ENCODE assay signal across 10 cellular contexts in the genomic region with DNA sequence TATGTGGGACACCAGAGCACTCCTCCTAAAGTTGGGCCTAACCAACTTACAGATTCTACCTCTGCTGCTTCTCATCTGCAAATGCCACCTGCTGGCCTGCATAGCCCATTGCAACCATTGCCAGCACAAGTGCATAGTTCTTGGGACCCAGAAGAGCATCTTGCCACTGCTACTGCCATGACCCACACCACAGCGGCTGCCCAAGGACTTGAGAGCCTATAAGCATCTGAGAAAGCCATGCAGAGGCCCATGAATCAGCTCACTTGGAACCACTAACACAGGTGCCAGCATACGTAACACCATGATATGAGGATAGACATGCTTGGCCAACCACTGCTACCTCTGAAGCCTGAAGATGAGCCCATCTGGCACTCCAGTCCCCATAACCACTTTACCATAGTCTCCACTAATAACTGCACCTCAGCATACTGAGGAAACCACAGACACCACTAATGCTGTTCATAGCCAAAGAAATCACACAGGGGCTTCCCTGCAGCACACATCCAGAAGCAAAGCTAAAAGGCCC.
DNase-seq lines count a peak whose midpoint lies in the region; ATAC-seq, FAIRE-seq and TF ChIP-seq lines count a peak whose summit lies in the region.
"Had no signal": no experiment of that assay in that cellular context is flagged by ENCODE, and none has a peak within 500 bp of the region (broad histone marks: within the 10 kb centered on the region; RNA-seq: fewer than 3 reads in every experiment).

No MANE protein-coding gene starts in this region.

- no peak for FAIRE-seq in H54 (lab: Jason Lieb, UNC)

- H3K9me3 ChIP-seq in T-helper 17 cell (ENCODE audit: control insufficient read depth, low read length, poor library complexity, severe bottlenecking), result no peaks in the 10 kb centered on the region
- H3K9me3 ChIP-seq in SJCRH30 (replicated peaks), result peaks cover 9% of the 10 kb centered on the region

- H3K27me3 Mint-ChIP-seq in T-helper 17 cell, result no peaks in the 10 kb centered on the region
- H3K27me3 Mint-ChIP-seq in stimulated activated memory B cell treated with anti-CD40 and anti-IgM and Interleukin-4, amounts not matched to agents 10 μg/mL and 1 μg/mL and 100 μg/mL, for 72 hours, result no peaks in the 10 kb centered on the region

- H3K4me3 Mint-ChIP-seq in T-helper 17 cell, result no peak overlapping the region
- no peak overlapping the region for H3K4me3 Mint-ChIP-seq in stimulated activated memory B cell treated with anti-CD40 and anti-IgM and Interleukin-4, amounts not matched to agents 10 μg/mL and 1 μg/mL and 100 μg/mL, for 72 hours

- no peaks in the 10 kb centered on the region for H3K27me3 ChIP-seq in SJCRH30

- DNase-seq in NCI-H1417 (lab: John Stamatoyannopoulos, UW), result peak in 2 of 3 experiments; percentile 11 to 24
- DNase-seq in NCI-H1417 treated with DMSO at 0.1 percent for 48 hours (lab: John Stamatoyannopoulos, UW), result no peak
- DNase-seq in T-helper 17 cell, result no peak
- no peak for DNase-seq in SJCRH30
- no peak for DNase-seq in H54 (ENCODE audit: insufficient read length, low spot score)
- no peak for DNase-seq in activated naive CD4-positive, alpha-beta T cell treated with anti-CD3 and anti-CD28 coated beads, Interleukin-2, amount 50 U/mL, for 72 hours (ENCODE audit: low spot score in 2 of 2)
- DNase-seq: heart left ventricle, NCI-H1048 had no signal

- ATAC-seq in HG02970 (IDR thresholded peaks at IDR 0.05; ENCODE audit: low FRiP score, unreplicated experiment), result peak; percentile 92
- peak; percentile 30 for ATAC-seq in T-helper 17 cell
- ATAC-seq in stimulated activated memory B cell treated with anti-CD40 and anti-IgM and Interleukin-4, amounts not matched to agents 10 μg/mL and 1 μg/mL and 100 μg/mL, for 72 hours, result peak; percentile 61
- ATAC-seq in activated naive CD4-positive, alpha-beta T cell treated with anti-CD3 and anti-CD28 coated beads, Interleukin-2, amount 50 U/mL, for 72 hours, result no peak

- no peak overlapping the region for H3K27ac ChIP-seq in SJCRH30
- H3K27ac ChIP-seq: heart left ventricle had no signal

- no peak for TF ChIP-seq POLR2A in H54 (IDR thresholded peaks at IDR 0.05; ENCODE audit: low read depth, low read length)

- H3K36me3 ChIP-seq in SJCRH30, result no peaks in the 10 kb centered on the region
- H3K36me3 ChIP-seq: heart left ventricle had no signal

- H3K4me3 ChIP-seq in SJCRH30, result no peak overlapping the region
- H3K4me3 ChIP-seq: heart left ventricle had no signal

- peaks cover 3% of the 10 kb centered on the region for H3K9me3 Mint-ChIP-seq in stimulated activated memory B cell treated with anti-CD40 and anti-IgM and Interleukin-4, amounts not matched to agents 10 μg/mL and 1 μg/mL and 100 μg/mL, for 72 hours
- H3K9me3 Mint-ChIP-seq in activated naive CD4-positive, alpha-beta T cell treated with anti-CD3 and anti-CD28 coated beads, Interleukin-2, amount 50 U/mL, for 72 hours, result no peaks in the 10 kb centered on the region

- no peaks in the 10 kb centered on the region for H3K36me3 Mint-ChIP-seq in T-helper 17 cell (ENCODE audit: low read depth)
- no peaks in the 10 kb centered on the region for H3K36me3 Mint-ChIP-seq in stimulated activated memory B cell treated with anti-CD40 and anti-IgM and Interleukin-4, amounts not matched to agents 10 μg/mL and 1 μg/mL and 100 μg/mL, for 72 hours
- no peaks in the 10 kb centered on the region for H3K36me3 Mint-ChIP-seq in activated naive CD4-positive, alpha-beta T cell treated with anti-CD3 and anti-CD28 coated beads, Interleukin-2, amount 50 U/mL, for 72 hours

- no peaks in the 10 kb centered on the region for H3K4me1 ChIP-seq in SJCRH30
- H3K4me1 ChIP-seq: heart left ventricle had no signal

- no peaks in the 10 kb centered on the region for H3K4me1 Mint-ChIP-seq in T-helper 17 cell
- H3K4me1 Mint-ChIP-seq in stimulated activated memory B cell treated with anti-CD40 and anti-IgM and Interleukin-4, amounts not matched to agents 10 μg/mL and 1 μg/mL and 100 μg/mL, for 72 hours, result no peaks in the 10 kb centered on the region

- no peak overlapping the region for H3K27ac Mint-ChIP-seq in T-helper 17 cell
- H3K27ac Mint-ChIP-seq in stimulated activated memory B cell treated with anti-CD40 and anti-IgM and Interleukin-4, amounts not matched to agents 10 μg/mL and 1 μg/mL and 100 μg/mL, for 72 hours, result no peak overlapping the region
- H3K27ac Mint-ChIP-seq in activated naive CD4-positive, alpha-beta T cell treated with anti-CD3 and anti-CD28 coated beads, Interleukin-2, amount 50 U/mL, for 72 hours, result no peak overlapping the region

Comparison
In these comparisons a context has a peak if more than half of its experiments do, and no peak if none do; other contexts are left out.
1. DNase-seq: peak in NCI-H1417 (2 of 3); none in NCI-H1417 treated with DMSO at 0.1 percent for 48 hours (single experiment), T-helper 17 cell (0 of 3), SJCRH30 (0 of 2), H54 (single experiment) and activated naive CD4-positive, alpha-beta T cell treated with anti-CD3 and anti-CD28 coated beads, Interleukin-2, amount 50 U/mL, for 72 hours (0 of 2).
2. ATAC-seq: peak in HG02970 (single experiment), T-helper 17 cell (single experiment) and stimulated activated memory B cell treated with anti-CD40 and anti-IgM and Interleukin-4, amounts not matched to agents 10 μg/mL and 1 μg/mL and 100 μg/mL, for 72 hours (single experiment); none in activated naive CD4-positive, alpha-beta T cell treated with anti-CD3 and anti-CD28 coated beads, Interleukin-2, amount 50 U/mL, for 72 hours (0 of 2).